ENCODE assay signal across 2 cellular contexts in genomic region chr20:25280051-25280573, GRCh38.
TF ChIP-seq lines count a peak whose summit lies in the region.

No MANE protein-coding gene starts in this region.

TF ChIP-seq in SK-N-SH, 30 proteins besides CTCF, POLR2A, EP300 and RAD21 (continued from another document):
- TF ChIP-seq, protein P1, sequence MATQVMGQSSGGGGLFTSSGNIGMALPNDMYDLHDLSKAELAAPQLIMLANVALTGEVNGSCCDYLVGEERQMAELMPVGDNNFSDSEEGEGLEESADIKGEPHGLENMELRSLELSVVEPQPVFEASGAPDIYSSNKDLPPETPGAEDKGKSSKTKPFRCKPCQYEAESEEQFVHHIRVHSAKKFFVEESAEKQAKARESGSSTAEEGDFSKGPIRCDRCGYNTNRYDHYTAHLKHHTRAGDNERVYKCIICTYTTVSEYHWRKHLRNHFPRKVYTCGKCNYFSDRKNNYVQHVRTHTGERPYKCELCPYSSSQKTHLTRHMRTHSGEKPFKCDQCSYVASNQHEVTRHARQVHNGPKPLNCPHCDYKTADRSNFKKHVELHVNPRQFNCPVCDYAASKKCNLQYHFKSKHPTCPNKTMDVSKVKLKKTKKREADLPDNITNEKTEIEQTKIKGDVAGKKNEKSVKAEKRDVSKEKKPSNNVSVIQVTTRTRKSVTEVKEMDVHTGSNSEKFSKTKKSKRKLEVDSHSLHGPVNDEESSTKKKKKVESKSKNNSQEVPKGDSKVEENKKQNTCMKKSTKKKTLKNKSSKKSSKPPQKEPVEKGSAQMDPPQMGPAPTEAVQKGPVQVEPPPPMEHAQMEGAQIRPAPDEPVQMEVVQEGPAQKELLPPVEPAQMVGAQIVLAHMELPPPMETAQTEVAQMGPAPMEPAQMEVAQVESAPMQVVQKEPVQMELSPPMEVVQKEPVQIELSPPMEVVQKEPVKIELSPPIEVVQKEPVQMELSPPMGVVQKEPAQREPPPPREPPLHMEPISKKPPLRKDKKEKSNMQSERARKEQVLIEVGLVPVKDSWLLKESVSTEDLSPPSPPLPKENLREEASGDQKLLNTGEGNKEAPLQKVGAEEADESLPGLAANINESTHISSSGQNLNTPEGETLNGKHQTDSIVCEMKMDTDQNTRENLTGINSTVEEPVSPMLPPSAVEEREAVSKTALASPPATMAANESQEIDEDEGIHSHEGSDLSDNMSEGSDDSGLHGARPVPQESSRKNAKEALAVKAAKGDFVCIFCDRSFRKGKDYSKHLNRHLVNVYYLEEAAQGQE (IDR thresholded peaks at IDR 0.05; ENCODE audit: low read depth, low read length), result no peak
TF ChIP-seq in SK-N-SH: peak in this region for 2.

TF ChIP-seq in SK-N-SH treated with all-trans-retinoic acid at 6 μM for 48 hours, 23 proteins besides CTCF, POLR2A, EP300 and RAD21 (continued from another document):
- TF ChIP-seq, protein P2, sequence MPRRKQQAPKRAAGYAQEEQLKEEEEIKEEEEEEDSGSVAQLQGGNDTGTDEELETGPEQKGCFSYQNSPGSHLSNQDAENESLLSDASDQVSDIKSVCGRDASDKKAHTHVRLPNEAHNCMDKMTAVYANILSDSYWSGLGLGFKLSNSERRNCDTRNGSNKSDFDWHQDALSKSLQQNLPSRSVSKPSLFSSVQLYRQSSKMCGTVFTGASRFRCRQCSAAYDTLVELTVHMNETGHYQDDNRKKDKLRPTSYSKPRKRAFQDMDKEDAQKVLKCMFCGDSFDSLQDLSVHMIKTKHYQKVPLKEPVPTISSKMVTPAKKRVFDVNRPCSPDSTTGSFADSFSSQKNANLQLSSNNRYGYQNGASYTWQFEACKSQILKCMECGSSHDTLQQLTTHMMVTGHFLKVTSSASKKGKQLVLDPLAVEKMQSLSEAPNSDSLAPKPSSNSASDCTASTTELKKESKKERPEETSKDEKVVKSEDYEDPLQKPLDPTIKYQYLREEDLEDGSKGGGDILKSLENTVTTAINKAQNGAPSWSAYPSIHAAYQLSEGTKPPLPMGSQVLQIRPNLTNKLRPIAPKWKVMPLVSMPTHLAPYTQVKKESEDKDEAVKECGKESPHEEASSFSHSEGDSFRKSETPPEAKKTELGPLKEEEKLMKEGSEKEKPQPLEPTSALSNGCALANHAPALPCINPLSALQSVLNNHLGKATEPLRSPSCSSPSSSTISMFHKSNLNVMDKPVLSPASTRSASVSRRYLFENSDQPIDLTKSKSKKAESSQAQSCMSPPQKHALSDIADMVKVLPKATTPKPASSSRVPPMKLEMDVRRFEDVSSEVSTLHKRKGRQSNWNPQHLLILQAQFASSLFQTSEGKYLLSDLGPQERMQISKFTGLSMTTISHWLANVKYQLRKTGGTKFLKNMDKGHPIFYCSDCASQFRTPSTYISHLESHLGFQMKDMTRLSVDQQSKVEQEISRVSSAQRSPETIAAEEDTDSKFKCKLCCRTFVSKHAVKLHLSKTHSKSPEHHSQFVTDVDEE (CRISPR knock-in tag; IDR thresholded peaks at IDR 0.05), result no peak
- TF ChIP-seq ISL1 (CRISPR knock-in tag; IDR thresholded peaks at IDR 0.05), result no peak
- TF ChIP-seq TCF4 (CRISPR knock-in tag; IDR thresholded peaks at IDR 0.05; ENCODE audit: borderline replicate concordance), result no peak
- TF ChIP-seq TOX (CRISPR knock-in tag; IDR thresholded peaks at IDR 0.05; ENCODE audit: borderline replicate concordance), result no peak
- no peak for TF ChIP-seq ZNF8 (CRISPR knock-in tag; IDR thresholded peaks at IDR 0.05)
- TF ChIP-seq ZNF70 (CRISPR knock-in tag; IDR thresholded peaks at IDR 0.05), result no peak
- no peak for TF ChIP-seq CSDC2 (CRISPR knock-in tag; IDR thresholded peaks at IDR 0.05)
- no peak for TF ChIP-seq BACH2 (CRISPR knock-in tag; IDR thresholded peaks at IDR 0.05; ENCODE audit: borderline replicate concordance)
- TF ChIP-seq, protein P3, sequence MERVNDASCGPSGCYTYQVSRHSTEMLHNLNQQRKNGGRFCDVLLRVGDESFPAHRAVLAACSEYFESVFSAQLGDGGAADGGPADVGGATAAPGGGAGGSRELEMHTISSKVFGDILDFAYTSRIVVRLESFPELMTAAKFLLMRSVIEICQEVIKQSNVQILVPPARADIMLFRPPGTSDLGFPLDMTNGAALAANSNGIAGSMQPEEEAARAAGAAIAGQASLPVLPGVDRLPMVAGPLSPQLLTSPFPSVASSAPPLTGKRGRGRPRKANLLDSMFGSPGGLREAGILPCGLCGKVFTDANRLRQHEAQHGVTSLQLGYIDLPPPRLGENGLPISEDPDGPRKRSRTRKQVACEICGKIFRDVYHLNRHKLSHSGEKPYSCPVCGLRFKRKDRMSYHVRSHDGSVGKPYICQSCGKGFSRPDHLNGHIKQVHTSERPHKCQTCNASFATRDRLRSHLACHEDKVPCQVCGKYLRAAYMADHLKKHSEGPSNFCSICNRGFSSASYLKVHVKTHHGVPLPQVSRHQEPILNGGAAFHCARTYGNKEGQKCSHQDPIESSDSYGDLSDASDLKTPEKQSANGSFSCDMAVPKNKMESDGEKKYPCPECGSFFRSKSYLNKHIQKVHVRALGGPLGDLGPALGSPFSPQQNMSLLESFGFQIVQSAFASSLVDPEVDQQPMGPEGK (CRISPR knock-in tag; IDR thresholded peaks at IDR 0.05; ENCODE audit: borderline replicate concordance), result no peak
